In the genomic region with DNA sequence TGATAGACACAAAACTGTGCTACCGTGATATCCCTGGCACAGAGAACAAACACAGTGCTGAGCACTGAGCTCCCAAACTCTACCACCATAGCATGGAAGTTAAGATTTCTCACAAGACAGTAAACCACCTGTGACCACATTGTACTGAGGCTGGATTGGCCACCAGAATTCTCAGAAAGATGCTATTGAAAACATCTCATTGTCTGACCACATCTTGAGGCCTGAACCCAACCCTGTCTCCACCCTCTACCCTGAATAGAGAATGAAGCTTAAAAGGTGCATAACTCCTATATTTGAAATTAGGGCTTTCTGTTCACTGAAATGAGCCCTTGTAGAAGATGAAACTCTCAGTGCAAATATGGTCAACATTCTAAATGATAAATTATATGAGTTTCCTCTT, we compare ENCODE assay signal across 33 cellular contexts.
"Had no signal": no experiment of that assay in that cellular context is flagged by ENCODE, and none has a peak within 500 bp of the region (broad histone marks: within the 10 kb centered on the region; RNA-seq: fewer than 3 reads in every experiment).

No MANE protein-coding gene starts in this region.

- FAIRE-seq: astrocyte, colon had no signal

- DNase-seq: activated effector memory CD4-positive, alpha-beta T cell treated with anti-CD3 and anti-CD28 coated beads, Interleukin-2, amount 50 U/mL, for 16 hours; activated effector memory CD4-positive, alpha-beta T cell treated with Interleukin-2 at 50 U/mL for 16 hours; activated gamma-delta T cell; activated gamma-delta T cell treated with Interleukin-2 at 50 U/mL for 16 hours; activated naive CD4-positive, alpha-beta T cell; activated naive CD4-positive, alpha-beta T cell treated with anti-CD3 and anti-CD28 coated beads for 36 hours; activated naive CD4-positive, alpha-beta T cell treated with anti-CD3 and anti-CD28 coated beads, Interleukin-2, amount 10 ng/mL, durations not matched to agents 7 days and 5 days; activated naive CD4-positive, alpha-beta T cell treated with anti-CD3 and anti-CD28 coated beads, Interleukin-2, amount 50 U/mL, for 16 hours; activated naive CD4-positive, alpha-beta T cell treated with Interleukin-2 at 50 U/mL for 16 hours; activated naive CD8-positive, alpha-beta T cell treated with anti-CD3 and anti-CD28 coated beads for 36 hours; activated naive CD8-positive, alpha-beta T cell treated with anti-CD3 and anti-CD28 coated beads, Interleukin-2, amount 10 ng/mL, durations not matched to agents 7 days and 5 days; activated naive CD8-positive, alpha-beta T cell treated with anti-CD3 and anti-CD28 coated beads, Interleukin-2, amount 50 U/mL, for 24 hours; activated T-cell treated with anti-CD3 and anti-CD28 coated beads, Interleukin-2, amount 50 U/mL, for 24 hours; activated T-cell treated with anti-CD3 and anti-CD28 coated beads, Interleukin-2, amount 50 U/mL, for 4 hours; activated T-cell treated with anti-CD3 and anti-CD28 coated beads, Interleukin-2, amount 50 U/mL, for 48 hours; activated T-cell treated with anti-CD3 and anti-CD28 coated beads, Interleukin-2, amount 50 U/mL, for 72 hours; adrenal gland; amniotic stem cell; amygdala; anterior cingulate cortex; aorta; body of pancreas; brain microvascular endothelial cell; caudate nucleus; central memory CD4-positive, alpha-beta T cell; cerebellar nuclear complex had no signal

- H3K27me3 ChIP-seq: adrenal gland, ascending aorta, body of pancreas, brain microvascular endothelial cell, breast epithelium, cardiac muscle cell had no signal

- H3K9me3 ChIP-seq: adrenal gland, ascending aorta, body of pancreas, breast epithelium had no signal

- H3K36me3 ChIP-seq: adrenal gland, ascending aorta, brain microvascular endothelial cell, breast epithelium, cardiac muscle cell had no signal

- ATAC-seq: activated naive CD4-positive, alpha-beta T cell treated with anti-CD3 and anti-CD28 coated beads, Interleukin-2, amount 50 U/mL, for 72 hours; activated naive CD8-positive, alpha-beta T cell treated with anti-CD3 and anti-CD28 coated beads, Interleukin-2, amount 50 U/mL, for 24 hours; activated T-cell treated with anti-CD3 and anti-CD28 coated beads, Interleukin-2, amount 50 U/mL, for 4 hours; activated T-cell treated with anti-CD3 and anti-CD28 coated beads, Interleukin-2, amount 50 U/mL, for 72 hours; activated T-helper 17 cell treated with anti-CD3 and anti-CD28 coated beads, Interleukin-2, amount 50 U/mL, for 72 hours; body of pancreas had no signal

- H3K4me1 ChIP-seq: adrenal gland, ascending aorta, body of pancreas, breast epithelium had no signal

- H3K27ac ChIP-seq: adrenal gland, ascending aorta, body of pancreas, brain microvascular endothelial cell, breast epithelium, cardiac muscle cell had no signal

- H3K4me3 ChIP-seq: adrenal gland, ascending aorta, body of pancreas, breast epithelium, cardiac muscle cell had no signal
